Comparison of ENCODE assay signal across 9 cellular contexts in genomic region chrX:154460326-154460725, GRCh38. TPM values are rescaled to one million over a fixed set of nuclear protein-coding genes. Genes with fewer than 3 reads are reported as not detected.
A peak's percentile ranks its signal among the peaks of the same experiment; 100 is the strongest.
DNase-seq lines count a peak whose midpoint lies in the region; ATAC-seq and TF ChIP-seq lines count a peak whose summit lies in the region.
"Had no signal": no experiment of that assay in that cellular context is flagged by ENCODE, and none has a peak within 500 bp of the region (broad histone marks: within the 10 kb centered on the region; RNA-seq: fewer than 3 reads in every experiment).

No MANE protein-coding gene starts in this region.

- peaks cover 57% of the 10 kb centered on the region for H3K79me2 ChIP-seq in osteoblast (ENCODE audit: insufficient read depth, low read length)

- H3K4me1 ChIP-seq in osteoblast (ENCODE audit: insufficient read depth, low read length) = peaks cover 4% of the 10 kb centered on the region

- peak overlapping the region; percentile 72 for H3K4me3 Mint-ChIP-seq in CD4-positive, alpha-beta T cell
- peak overlapping the region; percentile 80 for H3K4me3 Mint-ChIP-seq in effector memory CD8-positive, alpha-beta T cell

- peaks cover 11% of the 10 kb centered on the region for H3K4me1 Mint-ChIP-seq in CD4-positive, alpha-beta T cell (ENCODE audit: low read depth)
- H3K4me1 Mint-ChIP-seq in effector memory CD8-positive, alpha-beta T cell (ENCODE audit: low read depth in 2 of 2) = peaks cover 10 to 16% of the 10 kb centered on the region in 2 donors

- no peak for TF ChIP-seq CTCF in CD4-positive, alpha-beta T cell (IDR thresholded peaks at IDR 0.05)
- TF ChIP-seq CTCF in osteoblast (IDR thresholded peaks at IDR 0.05; ENCODE audit: extremely low read depth, low read depth, low read length) = peak; percentile 7

- CTCF ChIA-PET in CD4-positive, alpha-beta T cell (lab: Charles Lee) = interaction anchor here (0.6 kb wide), 1 partner anchor 36 kb away, joined by 3 read pairs; no protein-coding TSS in a partner anchor
- CTCF ChIA-PET in HEK293T (lab: Yijun Ruan, JAX) = no interaction called here

- intact Hi-C loops in CD4-positive, alpha-beta T cell (cut with DNase I, micrococcal nuclease) = no loop called here

- H3K27ac Mint-ChIP-seq in CD4-positive, alpha-beta T cell = peak overlapping the region; percentile 36
- H3K27ac Mint-ChIP-seq in effector memory CD8-positive, alpha-beta T cell = peak overlapping the region in 1 of 2 donors; percentile 84

- no peaks in the 10 kb centered on the region for H3K27me3 ChIP-seq in CD4-positive, alpha-beta T cell (ENCODE audit: control insufficient read depth, insufficient read depth, low read length)
- no peaks in the 10 kb centered on the region for H3K27me3 ChIP-seq in osteoblast (ENCODE audit: insufficient read depth, low read length)

- no peaks in the 10 kb centered on the region for H3K9me3 Mint-ChIP-seq in CD4-positive, alpha-beta T cell
- H3K9me3 Mint-ChIP-seq in effector memory CD8-positive, alpha-beta T cell = no peaks in the 10 kb centered on the region

- DNase-seq in CD4-positive, alpha-beta T cell = no peak
- DNase-seq in NCI-H2171 (lab: John Stamatoyannopoulos, UW) (peak; percentile 23), osteoblast (ENCODE audit: insufficient read length, low spot score, missing footprints) (no peak), NCI-H226 (no peak), HEK293T (ENCODE audit: extremely low spot score) (no peak)
- DNase-seq in effector memory CD8-positive, alpha-beta T cell = no peak
- DNase-seq: activated CD4-positive, alpha-beta T cell treated with anti-CD3 and anti-CD28 coated beads, Interleukin-2, amount 50 U/mL, for 1 hour had no signal

- POLR2A ChIA-PET in CD4-positive, alpha-beta T cell (lab: Charles Lee) = interaction anchor here (0.8 kb wide), 1 partner anchor 62 kb away, joined by 3 read pairs; the partner anchor contains the start of gene RPL10
- POLR2A ChIA-PET in HEK293T (lab: Yijun Ruan, JAX) = interaction anchor here (1.5 kb wide), 1 partner anchor 48 kb away, joined by 6 read pairs; no protein-coding TSS in a partner anchor

- no peak overlapping the region for H2AFZ ChIP-seq in osteoblast (ENCODE audit: low read length)

- H3K9me3 ChIP-seq in CD4-positive, alpha-beta T cell (ENCODE audit: control insufficient read depth, low read length) = no peaks in the 10 kb centered on the region
- no peaks in the 10 kb centered on the region for H3K9me3 ChIP-seq in osteoblast (ENCODE audit: low read depth, low read length)

- H3K36me3 ChIP-seq in osteoblast (ENCODE audit: insufficient read depth, low read length) = peaks cover 26% of the 10 kb centered on the region

- H3K4me2 ChIP-seq in osteoblast (ENCODE audit: insufficient read depth, low read length) = peak overlapping the region; percentile 83

- peaks cover 38% of the 10 kb centered on the region for H4K20me1 ChIP-seq in osteoblast (ENCODE audit: insufficient read depth, low read length)

- H3K36me3 Mint-ChIP-seq in CD4-positive, alpha-beta T cell (ENCODE audit: low read depth) = peaks cover 19% of the 10 kb centered on the region
- peaks cover 42% of the 10 kb centered on the region for H3K36me3 Mint-ChIP-seq in effector memory CD8-positive, alpha-beta T cell (ENCODE audit: insufficient read depth)

- H3K4me3 ChIP-seq in osteoblast (ENCODE audit: insufficient read depth, low read length) = peak overlapping the region; percentile 82

- no peaks in the 10 kb centered on the region for H3K27me3 Mint-ChIP-seq in CD4-positive, alpha-beta T cell
- H3K27me3 Mint-ChIP-seq in effector memory CD8-positive, alpha-beta T cell = no peaks in the 10 kb centered on the region

- no peak overlapping the region for H3K27ac ChIP-seq in CD4-positive, alpha-beta T cell (ENCODE audit: low read depth, low read length)
- no peak overlapping the region for H3K27ac ChIP-seq in osteoblast (ENCODE audit: low read depth, low read length)
- H3K27ac ChIP-seq: epithelial cell of prostate had no signal

- no peak for ATAC-seq in CD4-positive, alpha-beta T cell (ENCODE audit: poor library complexity)
- no peak for ATAC-seq in effector memory CD8-positive, alpha-beta T cell (replicated peaks)
- ATAC-seq in HG02884 (IDR thresholded peaks at IDR 0.05; ENCODE audit: unreplicated experiment) = no peak

TF ChIP-seq in HEK293T, 16 proteins besides CTCF, POLR2A, EP300 and RAD21:
- TF ChIP-seq HDGF (IDR thresholded peaks at IDR 0.05; ENCODE audit: borderline replicate concordance) (no peak), BHLHE40 (IDR thresholded peaks at IDR 0.05; ENCODE audit: borderline replicate concordance) (no peak), ZNF384 (IDR thresholded peaks at IDR 0.05) (no peak), SP1 (IDR thresholded peaks at IDR 0.05) (no peak), TARDBP (IDR thresholded peaks at IDR 0.05) (no peak), ARNT (IDR thresholded peaks at IDR 0.05) (no peak), FOXA1 (IDR thresholded peaks at IDR 0.05) (no peak)

RNA-seq across cellular contexts. Expression of gene PLXNA3, which starts 2.2 kb away (rescaled TPM):
- 10 to 100 TPM; 35.1 to 38.1 TPM for total RNA-seq in CD4-positive, alpha-beta T cell
- 15.9 and 18.8 TPM in 2 replicates for total RNA-seq in osteoblast

RNA-seq across cellular contexts. Expression of gene FAM50A, which starts 16.4 kb away (rescaled TPM):
- total RNA-seq in CD4-positive, alpha-beta T cell = 10 to 100 TPM; 42.3 to 49.4 TPM
- total RNA-seq in osteoblast = 46.0 and 48.1 TPM in 2 replicates

RNA-seq across cellular contexts. Expression of gene LAGE3, which starts 18.8 kb away (rescaled TPM):
- total RNA-seq in CD4-positive, alpha-beta T cell = 1 to 10 TPM; 5.7 to 6.6 TPM
- 16.5 and 21.7 TPM in 2 replicates for total RNA-seq in osteoblast

RNA-seq across cellular contexts. Expression of gene GDI1, which starts 23.4 kb away (rescaled TPM):
- 100 to 1,000 TPM; 144 to 145 TPM for total RNA-seq in CD4-positive, alpha-beta T cell
- total RNA-seq in osteoblast = 67.5 and 74.6 TPM in 2 replicates

RNA-seq across cellular contexts. Expression of gene UBL4A, which starts 26.1 kb away (rescaled TPM):
- total RNA-seq in CD4-positive, alpha-beta T cell = 1 to 10 TPM; 6.6 to 8.9 TPM
- total RNA-seq in osteoblast = 30.4 and 31.5 TPM in 2 replicates
